ENCODE assay signal across 1 cellular context in the genomic region with DNA sequence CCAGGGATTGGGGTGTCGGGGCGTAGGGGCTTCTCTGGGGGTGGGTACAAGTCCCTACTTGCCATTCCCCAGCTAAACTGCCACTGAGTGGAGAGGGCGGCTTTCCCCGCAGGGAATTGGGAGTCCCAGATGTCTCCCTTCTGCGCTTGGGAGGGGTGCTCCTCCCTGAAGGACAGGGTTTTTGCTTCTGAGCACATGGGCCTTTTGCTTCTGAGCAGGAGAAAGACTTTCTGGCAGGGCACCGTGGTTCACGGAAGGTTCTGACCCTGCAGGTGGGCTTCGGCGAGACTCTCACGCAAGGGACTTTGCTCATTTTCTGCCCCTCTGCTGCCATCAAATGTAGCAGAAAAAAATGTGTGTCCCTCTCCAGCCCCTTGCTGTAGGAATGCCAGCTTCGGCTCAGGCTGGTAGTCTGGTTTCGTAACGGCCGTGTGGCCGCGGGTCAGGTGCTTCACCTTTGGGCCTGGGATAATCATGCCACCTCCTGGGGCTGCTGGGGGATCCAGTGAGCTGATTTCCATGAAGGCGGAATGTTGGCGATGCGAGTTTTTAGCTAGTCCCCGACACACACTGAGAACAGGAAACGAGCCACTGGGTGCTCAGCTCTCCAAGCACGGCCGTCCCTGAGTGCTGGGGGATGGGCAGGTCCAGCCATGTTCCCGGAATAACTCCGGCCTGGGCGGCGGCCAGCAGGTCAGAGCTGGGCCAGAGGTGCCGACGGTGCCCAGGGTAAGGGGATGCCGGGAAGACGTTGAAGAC.
TF ChIP-seq lines count a peak whose summit lies in the region.

No MANE protein-coding gene starts in this region.

TF ChIP-seq in IMR-90, 13 proteins besides CTCF, POLR2A, EP300 and RAD21 (continued from another document):
- TF ChIP-seq FOS (IDR thresholded peaks at IDR 0.05; ENCODE audit: low read depth, low read length): no peak
